ENCODE assay signal across 24 cellular contexts in genomic region chr1:230283678-230284077, GRCh38.
DNase-seq lines count a peak whose midpoint lies in the region; ATAC-seq, FAIRE-seq and TF ChIP-seq lines count a peak whose summit lies in the region.
"Had no signal": no experiment of that assay in that cellular context is flagged by ENCODE, and none has a peak within 500 bp of the region (broad histone marks: within the 10 kb centered on the region; RNA-seq: fewer than 3 reads in every experiment).

No MANE protein-coding gene starts in this region.

- POLR2A ChIA-PET in HepG2 (lab: Yijun Ruan, JAX) = no interaction called here
- POLR2A ChIA-PET in WTC11 (lab: Charles Lee) = no interaction called here

- no peak for TF ChIP-seq EP300 in HepG2 (IDR thresholded peaks at IDR 0.05; ENCODE audit: low read depth in 2 of 2, low read length in 2 of 2)
- no peak for TF ChIP-seq EP300 in HepG2 (CRISPR knock-in tag; IDR thresholded peaks at IDR 0.05; ENCODE audit: borderline replicate concordance)

- H2AFZ ChIP-seq in HepG2 (ENCODE audit: low read length) = no peak overlapping the region

- CTCF ChIA-PET in HepG2 (lab: Yijun Ruan, JAX; ENCODE audit: low intra/inter-chr PET ratio, low total read pairs) = no interaction called here
- CTCF ChIA-PET in WTC11 (lab: Charles Lee) = no interaction called here

- no peak overlapping the region for H3K4me3 Mint-ChIP-seq in WTC11
- H3K4me3 Mint-ChIP-seq: effector memory CD8-positive, alpha-beta T cell; immature natural killer cell had no signal

- H3K9me3 ChIP-seq in right lobe of liver = no peaks in the 10 kb centered on the region
- no peaks in the 10 kb centered on the region for H3K9me3 ChIP-seq in HepG2 (ENCODE audit: low read length)
- H3K9me3 ChIP-seq in tibial artery = no peaks in the 10 kb centered on the region
- H3K9me3 ChIP-seq: BLaER1 treated with 17β-estradiol and CSF1 and Interleukin-3, amounts not matched to agents 10 nM and 100 nM had no signal

- H3K4me2 ChIP-seq in HepG2 (ENCODE audit: low read depth, low read length) = no peak overlapping the region
- H3K4me2 ChIP-seq: BLaER1 treated with 17β-estradiol and CSF1 and Interleukin-3, amounts not matched to agents 10 nM and 100 nM had no signal

- FAIRE-seq in HepG2 (lab: Jason Lieb, UNC) = no peak
- FAIRE-seq: GM12891, H54 had no signal

- DNase-seq in right lobe of liver = peak in 2 of 3 donors; percentile 10 to 16
- DNase-seq in HepG2 (ENCODE audit: low spot score) = no peak
- DNase-seq in WTC11 (ENCODE audit: low spot score) = no peak
- DNase-seq in mesenteric fat pad (ENCODE audit: low spot score) = peak; percentile 72
- DNase-seq in tibial artery = peak; percentile 11 to 59
- no peak for DNase-seq in inferior parietal cortex (ENCODE audit: extremely low spot score)
- DNase-seq in glomerular visceral epithelial cell (ENCODE audit: extremely low spot score) = no peak
- DNase-seq: activated CD4-positive, CD25-positive, alpha-beta regulatory T cell treated with anti-CD3 and anti-CD28 coated beads, Interleukin-2, amount 50 U/mL, for 72 hours; central memory CD4-positive, alpha-beta T cell; COR-L47; effector memory CD8-positive, alpha-beta T cell; immature natural killer cell; NCI-H1417 treated with DMSO at 0.1 percent for 48 hours; NCI-H2081; NCI-H526 treated with DMSO at 0.1 percent for 48 hours; NK-92 treated with Interleukin-12 subunit alpha and Interleukin-12 subunit beta, amount 100 ng/mL, for 24 hours; PC-3; right cardiac atrium; stimulated activated CD4-positive, alpha-beta T cell treated with anti-CD3 and anti-CD28 coated beads, Interleukin-4, amount 100 ng/mL, for 24 hours had no signal

- intact Hi-C loops in right lobe of liver (cut with DNase I) (no loop called here), HepG2 (cut with micrococcal nuclease; ENCODE audit: unreplicated experiment) (no loop called here), tibial artery (cut with DNase I; ENCODE audit: low total_unique reads) (no loop called here)

- no peak for TF ChIP-seq RAD21 in HepG2 (CRISPR knock-in tag; IDR thresholded peaks at IDR 0.05)

- H3K27me3 ChIP-seq in right lobe of liver (no peaks in the 10 kb centered on the region), HepG2 (ENCODE audit: control insufficient read depth in 1 of 2, insufficient read depth in 2 of 2, low read length in 2 of 2) (0 out of 5 replicates have a peak, but pooled peaks cover 0 to 1% of the 10 kb centered on the region in 2 experiments), tibial artery (peaks cover 0 to 2% of the 10 kb centered on the region in 2 donors)

- H3K36me3 ChIP-seq in right lobe of liver (peaks cover 0 to 18% (median 11%) of the 10 kb centered on the region in 4 donors), HepG2 (replicated peaks in 1 of 2; ENCODE audit: control insufficient read depth in 1 of 2, insufficient read depth in 2 of 2, low read length in 2 of 2) (peaks cover 3 to 17% of the 10 kb centered on the region in 2 experiments; a peak in 3 of 5 replicates), tibial artery (peaks cover 27 to 49% (median 29%) of the 10 kb centered on the region in 3 donors)

- 95% methylated on average over 12 of the region's 12 CpGs for WGBS in right lobe of liver (ENCODE audit: insufficient coverage, low coverage, low lambda C conversion rate, missing lambda C conversion rate)
- 93% methylated on average over 12 of the region's 12 CpGs for WGBS in HepG2 (ENCODE audit: low lambda C conversion rate)

- TF ChIP-seq CTCF in right lobe of liver (IDR thresholded peaks at IDR 0.05) (no peak), HepG2 (CRISPR knock-in tag; IDR thresholded peaks at IDR 0.05) (no peak), WTC11 (IDR thresholded peaks at IDR 0.05) (no peak), tibial artery (IDR thresholded peaks at IDR 0.05) (no peak)

- H3K4me3 ChIP-seq in right lobe of liver = no peak overlapping the region
- H3K4me3 ChIP-seq in HepG2 (replicated peaks in 1 of 3; ENCODE audit: insufficient read depth in 1 of 3, low read depth in 2 of 3, low read length in 3 of 3) = no peak overlapping the region
- no peak overlapping the region for H3K4me3 ChIP-seq in tibial artery
- H3K4me3 ChIP-seq: BLaER1 treated with 17β-estradiol and CSF1 and Interleukin-3, amounts not matched to agents 10 nM and 100 nM had no signal

- no peaks in the 10 kb centered on the region for H3K27me3 Mint-ChIP-seq in WTC11 (ENCODE audit: low read depth)

- ATAC-seq in right lobe of liver (no peak), HepG2 (no peak), WTC11 (no peak), GM19324 (IDR thresholded peaks at IDR 0.05; ENCODE audit: low FRiP score, unreplicated experiment) (no peak)
- ATAC-seq: effector memory CD8-positive, alpha-beta T cell; left colon; PC-3; right cardiac atrium had no signal

- H3K36me3 Mint-ChIP-seq in WTC11 = peaks cover 9% of the 10 kb centered on the region; the same call in 1 of the 2 replicates

- no peak for TF ChIP-seq POLR2A in right lobe of liver (IDR thresholded peaks at IDR 0.05)
- TF ChIP-seq POLR2A in HepG2 (IDR thresholded peaks at IDR 0.05; ENCODE audit: insufficient read depth in 1 of 2, low read depth in 2 of 2, low read length in 2 of 2) = no peak

- H3K9me3 Mint-ChIP-seq in WTC11 = no peaks in the 10 kb centered on the region
- H3K9me3 Mint-ChIP-seq: effector memory CD8-positive, alpha-beta T cell; immature natural killer cell had no signal

- in situ Hi-C loops in HepG2 (cut with HindIII; ENCODE audit: extremely low pct_ligation_motif_present, low pct_unique_long_range_greater_than_20kb) = no loop called here

- H3K4me1 ChIP-seq in right lobe of liver (no peaks in the 10 kb centered on the region), HepG2 (ENCODE audit: insufficient read depth, low read length) (peaks cover 9% of the 10 kb centered on the region), tibial artery (no peaks in the 10 kb centered on the region)

- no TSS peak for BruUV-seq in HepG2 (replicated peaks; lab: Mats Ljungman, UMichigan)

- H3K4me1 Mint-ChIP-seq in WTC11 = peaks cover 23% of the 10 kb centered on the region

- no peak overlapping the region for H3K9ac ChIP-seq in HepG2 (ENCODE audit: insufficient read depth, low read depth, low read length)
- H3K9ac ChIP-seq: BLaER1 treated with 17β-estradiol and CSF1 and Interleukin-3, amounts not matched to agents 10 nM and 100 nM had no signal

- H3K79me2 ChIP-seq in HepG2 (ENCODE audit: insufficient read depth, low read length) = no peaks in the 10 kb centered on the region

- H3K27ac Mint-ChIP-seq in WTC11 = no peak overlapping the region
- H3K27ac Mint-ChIP-seq: immature natural killer cell had no signal

- H3K27ac ChIP-seq in right lobe of liver = no peak overlapping the region
- no peak overlapping the region for H3K27ac ChIP-seq in HepG2 (ENCODE audit: extremely low read length, insufficient read depth, low read length)
- H3K27ac ChIP-seq in tibial artery = no peak overlapping the region

- no peaks in the 10 kb centered on the region for H4K20me1 ChIP-seq in HepG2 (ENCODE audit: insufficient read depth, low read length)

TF ChIP-seq in HepG2, 621 proteins besides CTCF, POLR2A, EP300 and RAD21 (continues in another document):
- TF ChIP-seq SKI (IDR thresholded peaks at IDR 0.05; ENCODE audit: partially characterized antibody) = no peak
- TF ChIP-seq ZNF670 (CRISPR knock-in tag; IDR thresholded peaks at IDR 0.05; ENCODE audit: borderline replicate concordance) = no peak
- no peak for TF ChIP-seq EZH2 (conservative IDR thresholded peaks at IDR 0.05; ENCODE audit: low read depth, low read length)
- no peak for TF ChIP-seq SETDB1 (CRISPR knock-in tag; IDR thresholded peaks at IDR 0.05; ENCODE audit: borderline replicate concordance)
- TF ChIP-seq EED (CRISPR knock-in tag; IDR thresholded peaks at IDR 0.05) = no peak
- no peak for TF ChIP-seq PBX2 (CRISPR knock-in tag; IDR thresholded peaks at IDR 0.05)
- TF ChIP-seq ZFP36 (IDR thresholded peaks at IDR 0.05; ENCODE audit: borderline replicate concordance, low read depth, low read length, partially characterized antibody) = no peak
- TF ChIP-seq ZNF580 (CRISPR knock-in tag; IDR thresholded peaks at IDR 0.05; ENCODE audit: borderline replicate concordance, low read depth) = no peak

TF ChIP-seq in WTC11, 78 proteins besides CTCF, POLR2A, EP300 and RAD21 (continues in another document):
- TF ChIP-seq ATF2 (CRISPR knock-in tag; IDR thresholded peaks at IDR 0.05; ENCODE audit: borderline replicate concordance, low read depth) (no peak), CDX4 (CRISPR knock-in tag; IDR thresholded peaks at IDR 0.05; ENCODE audit: borderline replicate concordance) (no peak), FOXJ3 (CRISPR knock-in tag; IDR thresholded peaks at IDR 0.05; ENCODE audit: borderline replicate concordance) (no peak), ZNF263 (CRISPR knock-in tag; IDR thresholded peaks at IDR 0.05; ENCODE audit: low read depth) (no peak), SP1 (CRISPR knock-in tag; conservative IDR thresholded peaks at IDR 0.05) (no peak), ZNF121 (CRISPR knock-in tag; IDR thresholded peaks at IDR 0.05) (peak; percentile 80)

Comparison
In these comparisons a context has a peak if more than half of its experiments do, and no peak if none do; other contexts are left out.
1. DNase-seq: peak in right lobe of liver (2 of 3), mesenteric fat pad (single experiment) and tibial artery (2 of 2); none in HepG2 (single experiment), WTC11 (single experiment), inferior parietal cortex (single experiment) and glomerular visceral epithelial cell (single experiment).